ENCODE assay signal across 38 cellular contexts in the genomic region with DNA sequence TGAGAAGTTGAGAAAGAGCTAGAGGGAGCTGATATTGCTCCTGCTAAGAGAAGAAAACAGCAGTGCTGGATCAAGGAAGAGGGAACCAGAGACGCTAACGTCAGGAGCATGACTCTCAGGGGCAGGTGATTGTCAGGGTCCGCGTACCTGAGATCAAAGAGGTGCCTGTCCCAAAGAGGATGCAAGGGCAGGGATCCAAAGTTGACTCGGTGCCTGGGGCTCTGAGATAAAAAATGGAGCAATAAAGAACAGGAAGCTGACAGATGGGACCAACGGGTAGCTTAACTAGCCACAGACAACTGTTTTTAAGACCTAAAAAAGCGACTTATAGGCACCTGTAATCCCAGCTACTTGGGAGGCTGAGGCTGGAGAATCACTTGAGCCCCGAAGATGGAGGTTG.
"Had no signal": no experiment of that assay in that cellular context is flagged by ENCODE, and none has a peak within 500 bp of the region (broad histone marks: within the 10 kb centered on the region; RNA-seq: fewer than 3 reads in every experiment).

No MANE protein-coding gene starts in this region.

- H3K4me3 Mint-ChIP-seq: activated CD4-positive, alpha-beta T cell treated with anti-CD3 and anti-CD28 coated beads for 36 hours; activated CD4-positive, alpha-beta T cell treated with anti-CD3 and anti-CD28 coated beads, Interleukin-2, amount 10 ng/mL, durations not matched to agents 7 days and 5 days; activated CD8-positive, alpha-beta T cell treated with anti-CD3 and anti-CD28 coated beads, Interleukin-2, amount 10 ng/mL, durations not matched to agents 7 days and 5 days; activated naive CD4-positive, alpha-beta T cell treated with anti-CD3 and anti-CD28 coated beads, Interleukin-2, amount 50 U/mL, for 24 hours; activated naive CD8-positive, alpha-beta T cell treated with anti-CD3 and anti-CD28 coated beads, Interleukin-2, amount 10 ng/mL, durations not matched to agents 7 days and 5 days; activated T-cell treated with anti-CD3 and anti-CD28 coated beads, Interleukin-2, amount 50 U/mL, for 24 hours; WTC11 had no signal

- ATAC-seq: activated CD4-positive, alpha-beta T cell treated with anti-CD3 and anti-CD28 coated beads for 36 hours; activated CD4-positive, CD25-positive, alpha-beta regulatory T cell treated with anti-CD3 and anti-CD28 coated beads, Interleukin-2, amount 50 U/mL, for 24 hours; activated CD8-positive, alpha-beta T cell treated with anti-CD3 and anti-CD28 coated beads, Interleukin-2, amount 10 ng/mL, durations not matched to agents 7 days and 5 days; Right ventricle myocardium inferior; SK-N-SH treated with all-trans-retinoic acid at 6 μM for 48 hours; WTC11 had no signal

- H3K9me3 ChIP-seq: ascending aorta, MG63 had no signal

- H3K36me3 ChIP-seq: ascending aorta, cardiac muscle cell, MG63 had no signal

- H3K9me3 Mint-ChIP-seq: activated naive CD4-positive, alpha-beta T cell treated with anti-CD3 and anti-CD28 coated beads, Interleukin-2, amount 50 U/mL, for 24 hours; activated T-helper 2 cell treated with anti-CD3 and anti-CD28 coated beads, Interferon-gamma antibody, Interleukin-2, Interleukin-4, amounts not matched to agents 10 μg/mL and 5 μg/mL and 100 μg/mL, durations not matched to agents 14 hours and 24 hours and 36 hours; WTC11 had no signal

- DNase-seq: activated CD4-positive, alpha-beta T cell treated with anti-CD3 and anti-CD28 coated beads for 36 hours; activated CD4-positive, alpha-beta T cell treated with anti-CD3 and anti-CD28 coated beads, Interleukin-2, amount 10 ng/mL, durations not matched to agents 7 days and 5 days; activated CD4-positive, alpha-beta T cell treated with anti-CD3 and anti-CD28 coated beads, Interleukin-2, amount 50 U/mL, for 48 hours; activated CD8-positive, alpha-beta T cell treated with anti-CD3 and anti-CD28 coated beads, Interleukin-2, amount 10 ng/mL, durations not matched to agents 7 days and 5 days; activated gamma-delta T cell; activated naive CD4-positive, alpha-beta T cell treated with Interleukin-2 at 50 U/mL for 16 hours; activated naive CD8-positive, alpha-beta T cell treated with anti-CD3 and anti-CD28 coated beads, Interleukin-2, amount 10 ng/mL, durations not matched to agents 7 days and 5 days; activated T-cell treated with anti-CD3 and anti-CD28 coated beads, Interleukin-2, amount 50 U/mL, for 24 hours; amygdala; Karpas-422; MG63; NCI-H1048; NCI-H1105 treated with DMSO at 0.1 percent for 48 hours; NCI-H1436; NCI-H1694; NCI-H1930; NCI-H2081 treated with DMSO at 0.1 percent for 48 hours; NCI-H2171; NCI-H510A; NCI-H526; NCI-H748 treated with DMSO at 0.1 percent for 48 hours; NK-92 treated with Interleukin-12 subunit alpha and Interleukin-12 subunit beta, amount 100 ng/mL, for 24 hours; PC-9; SIG-M5; SW 1271; T-helper 1 cell; T-helper 2 cell; T-helper 9 cell had no signal

- H3K36me3 Mint-ChIP-seq: activated naive CD4-positive, alpha-beta T cell treated with anti-CD3 and anti-CD28 coated beads, Interleukin-2, amount 50 U/mL, for 24 hours; activated naive CD8-positive, alpha-beta T cell treated with anti-CD3 and anti-CD28 coated beads, Interleukin-2, amount 10 ng/mL, durations not matched to agents 7 days and 5 days; WTC11 had no signal

- H3K27ac ChIP-seq: ascending aorta, cardiac muscle cell, PC-9, RWPE1 had no signal

- H3K27ac Mint-ChIP-seq: activated CD4-positive, alpha-beta T cell treated with anti-CD3 and anti-CD28 coated beads for 36 hours; activated CD4-positive, alpha-beta T cell treated with anti-CD3 and anti-CD28 coated beads, Interleukin-2, amount 10 ng/mL, durations not matched to agents 7 days and 5 days; activated CD8-positive, alpha-beta T cell treated with anti-CD3 and anti-CD28 coated beads, Interleukin-2, amount 10 ng/mL, durations not matched to agents 7 days and 5 days; activated naive CD4-positive, alpha-beta T cell treated with anti-CD3 and anti-CD28 coated beads, Interleukin-2, amount 50 U/mL, for 24 hours; activated naive CD8-positive, alpha-beta T cell treated with anti-CD3 and anti-CD28 coated beads, Interleukin-2, amount 10 ng/mL, durations not matched to agents 7 days and 5 days; activated T-cell treated with anti-CD3 and anti-CD28 coated beads, Interleukin-2, amount 50 U/mL, for 24 hours; activated T-helper 2 cell treated with anti-CD3 and anti-CD28 coated beads, Interferon-gamma antibody, Interleukin-2, Interleukin-4, amounts not matched to agents 10 μg/mL and 5 μg/mL and 100 μg/mL, durations not matched to agents 14 hours and 24 hours and 36 hours; WTC11 had no signal

- H3K27me3 ChIP-seq: ascending aorta, cardiac muscle cell had no signal

- H3K4me1 ChIP-seq: ascending aorta had no signal

- H3K4me2 ChIP-seq: PC-9 had no signal

- H3K4me3 ChIP-seq: ascending aorta, cardiac muscle cell, MG63, PC-9 had no signal

- H2AFZ ChIP-seq: PC-9 had no signal

- H3K27me3 Mint-ChIP-seq: activated CD4-positive, alpha-beta T cell treated with anti-CD3 and anti-CD28 coated beads for 36 hours; activated CD4-positive, alpha-beta T cell treated with anti-CD3 and anti-CD28 coated beads, Interleukin-2, amount 10 ng/mL, durations not matched to agents 7 days and 5 days; activated naive CD4-positive, alpha-beta T cell treated with anti-CD3 and anti-CD28 coated beads, Interleukin-2, amount 50 U/mL, for 24 hours; activated naive CD8-positive, alpha-beta T cell treated with anti-CD3 and anti-CD28 coated beads, Interleukin-2, amount 10 ng/mL, durations not matched to agents 7 days and 5 days; activated T-cell treated with anti-CD3 and anti-CD28 coated beads, Interleukin-2, amount 50 U/mL, for 24 hours had no signal

- H3K4me1 Mint-ChIP-seq: activated CD4-positive, alpha-beta T cell treated with anti-CD3 and anti-CD28 coated beads for 36 hours; activated CD4-positive, alpha-beta T cell treated with anti-CD3 and anti-CD28 coated beads, Interleukin-2, amount 10 ng/mL, durations not matched to agents 7 days and 5 days; activated naive CD4-positive, alpha-beta T cell treated with anti-CD3 and anti-CD28 coated beads, Interleukin-2, amount 50 U/mL, for 24 hours; activated naive CD8-positive, alpha-beta T cell treated with anti-CD3 and anti-CD28 coated beads, Interleukin-2, amount 10 ng/mL, durations not matched to agents 7 days and 5 days had no signal

- FAIRE-seq: RCC 7860 had no signal
